ENCODE assay signal across 23 cellular contexts in the genomic region with DNA sequence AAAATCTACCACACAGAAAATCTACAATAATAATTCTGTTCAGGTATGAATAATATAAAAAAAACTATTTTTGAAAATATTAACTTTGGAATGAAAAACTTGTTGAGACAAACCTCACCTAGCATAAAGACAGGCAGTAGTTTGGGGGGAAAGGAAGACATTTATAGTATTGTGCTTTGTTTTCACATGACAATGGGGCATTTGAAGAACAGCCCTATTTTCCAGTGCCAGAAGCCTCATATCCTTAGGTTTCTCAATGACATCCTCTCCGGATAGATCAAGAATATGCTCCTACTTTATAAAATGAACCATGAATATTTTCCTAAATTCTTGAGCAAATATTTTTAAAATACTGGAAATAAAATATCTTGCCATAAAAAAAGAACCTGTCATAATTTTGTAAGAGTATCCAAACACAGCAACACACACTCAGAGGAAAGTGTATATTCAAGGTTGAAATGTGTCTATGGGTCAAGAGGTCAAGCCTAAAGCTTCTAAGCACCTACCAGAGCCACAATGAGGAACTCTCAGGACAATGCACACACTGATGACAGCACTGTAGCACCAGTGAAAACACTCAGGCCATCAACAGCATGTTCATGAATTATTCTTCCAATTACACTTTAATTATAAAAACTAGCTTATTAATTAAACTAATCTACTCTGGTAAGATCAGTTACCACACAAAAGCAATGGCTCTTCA.
DNase-seq lines count a peak whose midpoint lies in the region; ATAC-seq and TF ChIP-seq lines count a peak whose summit lies in the region.
"Had no signal": no experiment of that assay in that cellular context is flagged by ENCODE, and none has a peak within 500 bp of the region (broad histone marks: within the 10 kb centered on the region; RNA-seq: fewer than 3 reads in every experiment).

No MANE protein-coding gene starts in this region.

- H3K27me3 Mint-ChIP-seq in osteocyte (ENCODE audit: unreplicated experiment) (no peaks in the 10 kb centered on the region), WTC11 (ENCODE audit: low read depth) (no peaks in the 10 kb centered on the region)
- H3K27me3 Mint-ChIP-seq: activated CD4-positive, alpha-beta memory T cell treated with anti-CD3 and anti-CD28 coated beads for 36 hours; activated naive CD8-positive, alpha-beta T cell; CD4-positive, alpha-beta memory T cell; progenitor cell of endocrine pancreas had no signal

- BruUV-seq in HCT116 (replicated peaks; lab: Mats Ljungman, UMichigan), result no TSS peak

- H4K20me1 ChIP-seq in HCT116 (ENCODE audit: insufficient read depth), result no peaks in the 10 kb centered on the region

- CTCF ChIA-PET in HCT116 (lab: Charles Lee), result no interaction called here
- CTCF ChIA-PET in WTC11 (lab: Charles Lee), result no interaction called here

- peaks cover 6 to 13% of the 10 kb centered on the region in 2 experiments; a peak in 3 of 4 replicates for H3K4me1 ChIP-seq in HCT116 (ENCODE audit: control insufficient read depth in 1 of 2, insufficient read depth in 2 of 2, low read length in 2 of 2)
- peaks cover 26% of the 10 kb centered on the region for H3K4me1 ChIP-seq in RWPE2 (ENCODE audit: insufficient read depth, poor library complexity, severe bottlenecking)

- POLR2A ChIA-PET in HCT116 (lab: Charles Lee) (no interaction called here), WTC11 (lab: Charles Lee) (no interaction called here)

- H3K4me3 ChIP-seq in HCT116 (replicated peaks in 1 of 2; ENCODE audit: low read depth in 1 of 2, low read length in 2 of 2) (no peak overlapping the region), RWPE2 (ENCODE audit: severe bottlenecking) (no peak overlapping the region)
- H3K4me3 ChIP-seq: neural progenitor cell had no signal

- TF ChIP-seq CTCF in HCT116 (IDR thresholded peaks at IDR 0.05 in 2 of 3, conservative IDR thresholded peaks at IDR 0.05 in 1 of 3; ENCODE audit: borderline replicate concordance in 1 of 3, insufficient read depth in 1 of 3, low read depth in 2 of 3, low read length in 2 of 3) (no peak), RWPE2 (IDR thresholded peaks at IDR 0.05; ENCODE audit: poor library complexity, severe bottlenecking) (no peak), osteocyte (IDR thresholded peaks at IDR 0.05) (no peak), WTC11 (IDR thresholded peaks at IDR 0.05) (no peak)

- no peak for TF ChIP-seq RAD21 in HCT116 (IDR thresholded peaks at IDR 0.05; ENCODE audit: low read depth)

- no peak for TF ChIP-seq POLR2A in HCT116 (IDR thresholded peaks at IDR 0.05; ENCODE audit: borderline replicate concordance, extremely low read depth, insufficient read depth, insufficient read length)

- intact Hi-C loops in HCT116 (cut with micrococcal nuclease), result no loop called here

- H3K27me3 ChIP-seq in HCT116 (ENCODE audit: insufficient read depth, low read length) (no peaks in the 10 kb centered on the region), RWPE2 (ENCODE audit: insufficient read depth, poor library complexity, severe bottlenecking) (no peaks in the 10 kb centered on the region)
- H3K27me3 ChIP-seq: neural progenitor cell had no signal

- RAD21 ChIA-PET in HCT116 (lab: Charles Lee; ENCODE audit: low non-redundant PET in 1 of 2, low total read pairs in 2 of 2, uncharacterized antibody in 2 of 2, unreplicated experiment in 2 of 2), result no interaction called here

- no peaks in the 10 kb centered on the region for H3K36me3 ChIP-seq in HCT116 (ENCODE audit: control insufficient read depth in 1 of 2, insufficient read depth in 2 of 2, low read length in 2 of 2)
- peaks cover 14% of the 10 kb centered on the region for H3K36me3 ChIP-seq in RWPE2 (ENCODE audit: low read depth)

- H2AFZ ChIP-seq in HCT116 (ENCODE audit: low read depth, low read length, poor library complexity, severe bottlenecking), result no peak overlapping the region
- H2AFZ ChIP-seq: neural progenitor cell had no signal

- H3K4me3 Mint-ChIP-seq in osteocyte (ENCODE audit: unreplicated experiment), result no peak overlapping the region
- H3K4me3 Mint-ChIP-seq in WTC11, result no peak overlapping the region
- H3K4me3 Mint-ChIP-seq: activated CD4-positive, alpha-beta memory T cell treated with anti-CD3 and anti-CD28 coated beads for 36 hours; activated naive CD8-positive, alpha-beta T cell; CD4-positive, alpha-beta memory T cell; neural progenitor cell had no signal

- H3K27ac Mint-ChIP-seq in osteocyte (ENCODE audit: unreplicated experiment), result peak overlapping the region; percentile 43
- H3K27ac Mint-ChIP-seq in WTC11, result no peak overlapping the region
- H3K27ac Mint-ChIP-seq: activated CD4-positive, alpha-beta memory T cell treated with anti-CD3 and anti-CD28 coated beads for 36 hours; activated naive CD8-positive, alpha-beta T cell; activated T-helper 2 cell treated with anti-CD3 and anti-CD28 coated beads, Interferon-gamma antibody, Interleukin-2, Interleukin-4, amounts not matched to agents 10 μg/mL and 5 μg/mL and 100 μg/mL, durations not matched to agents 14 hours and 24 hours and 36 hours; CD4-positive, alpha-beta memory T cell; neural progenitor cell; progenitor cell of endocrine pancreas had no signal

- no peak overlapping the region for H3K9ac ChIP-seq in HCT116 (ENCODE audit: low read length)
- H3K9ac ChIP-seq: SK-N-SH had no signal

- no peaks in the 10 kb centered on the region for H3K9me2 ChIP-seq in HCT116 (ENCODE audit: insufficient read depth)
- H3K9me2 ChIP-seq: SK-N-SH had no signal

- no peak for DNase-seq in HCT116 (ENCODE audit: low read depth, low spot score)
- no peak for DNase-seq in RWPE2 (ENCODE audit: low spot score)
- DNase-seq in epithelial cell of prostate (ENCODE audit: low read depth, low spot score), result no peak
- no peak for DNase-seq in osteocyte (ENCODE audit: extremely low spot score, unreplicated experiment)
- DNase-seq in WTC11 (ENCODE audit: low spot score), result no peak
- no peak for DNase-seq in SW480 (ENCODE audit: low spot score)
- DNase-seq in T-helper 9 cell, result no peak
- DNase-seq: activated CD4-positive, alpha-beta memory T cell treated with anti-CD3 and anti-CD28 coated beads for 36 hours; aorta; CD4-positive, alpha-beta memory T cell; GOT3; Kasumi-1; left ventricle myocardium superior; NCI-H1105; NCI-H2029; NCI-H748 treated with DMSO at 0.1 percent for 48 hours; SK-N-SH had no signal

- peaks cover 27% of the 10 kb centered on the region for H3K4me1 Mint-ChIP-seq in osteocyte (ENCODE audit: unreplicated experiment)
- peaks cover 18% of the 10 kb centered on the region for H3K4me1 Mint-ChIP-seq in WTC11

- ATAC-seq in HCT116 (no peak), RWPE2 (ENCODE audit: low read depth) (peak; percentile 6; the same call in 1 of the 3 replicates), WTC11 (no peak), GM19351 (IDR thresholded peaks at IDR 0.05; ENCODE audit: unreplicated experiment) (no peak)
- ATAC-seq: left ventricle myocardium superior had no signal

- no peaks in the 10 kb centered on the region for H3K9me3 Mint-ChIP-seq in osteocyte (ENCODE audit: unreplicated experiment)
- H3K9me3 Mint-ChIP-seq in WTC11, result peaks cover 25% of the 10 kb centered on the region

- H3K36me3 Mint-ChIP-seq in osteocyte (ENCODE audit: unreplicated experiment) (peaks cover 19% of the 10 kb centered on the region), WTC11 (peaks cover 27% of the 10 kb centered on the region)

- H3K4me2 ChIP-seq in HCT116 (ENCODE audit: low read length), result peak overlapping the region; percentile 0; the same call in 1 of the 2 replicates
- H3K4me2 ChIP-seq: neural progenitor cell had no signal

- H3K27ac ChIP-seq in HCT116 (ENCODE audit: low read depth, low read length) (no peak overlapping the region), RWPE2 (ENCODE audit: poor library complexity, severe bottlenecking) (peak overlapping the region; percentile 89), epithelial cell of prostate (peak overlapping the region; percentile 78)
- H3K27ac ChIP-seq: neural progenitor cell, RWPE1 had no signal

- no peaks in the 10 kb centered on the region for H3K9me3 ChIP-seq in HCT116 (ENCODE audit: control insufficient read depth in 1 of 2, insufficient read depth in 1 of 2, low read depth in 1 of 2, low read length in 2 of 2)
- H3K9me3 ChIP-seq in RWPE2 (ENCODE audit: severe bottlenecking), result no peaks in the 10 kb centered on the region
- H3K9me3 ChIP-seq: SK-N-SH had no signal

- peaks cover 31% of the 10 kb centered on the region for H3K79me2 ChIP-seq in HCT116 (ENCODE audit: insufficient read depth, low read length)

TF ChIP-seq in HCT116, 20 proteins besides CTCF, POLR2A, EP300 and RAD21 (continues in another document):
- TF ChIP-seq CBX3 (IDR thresholded peaks at IDR 0.05; ENCODE audit: low read depth), result no peak

TF ChIP-seq in WTC11, 78 proteins besides CTCF, POLR2A, EP300 and RAD21 (continues in another document):
- no peak for TF ChIP-seq GRHL2 (CRISPR knock-in tag; IDR thresholded peaks at IDR 0.05; ENCODE audit: insufficient replicate concordance, severe bottlenecking)
- TF ChIP-seq ZNF396 (CRISPR knock-in tag; IDR thresholded peaks at IDR 0.05; ENCODE audit: borderline replicate concordance), result no peak
- TF ChIP-seq, protein P1, sequence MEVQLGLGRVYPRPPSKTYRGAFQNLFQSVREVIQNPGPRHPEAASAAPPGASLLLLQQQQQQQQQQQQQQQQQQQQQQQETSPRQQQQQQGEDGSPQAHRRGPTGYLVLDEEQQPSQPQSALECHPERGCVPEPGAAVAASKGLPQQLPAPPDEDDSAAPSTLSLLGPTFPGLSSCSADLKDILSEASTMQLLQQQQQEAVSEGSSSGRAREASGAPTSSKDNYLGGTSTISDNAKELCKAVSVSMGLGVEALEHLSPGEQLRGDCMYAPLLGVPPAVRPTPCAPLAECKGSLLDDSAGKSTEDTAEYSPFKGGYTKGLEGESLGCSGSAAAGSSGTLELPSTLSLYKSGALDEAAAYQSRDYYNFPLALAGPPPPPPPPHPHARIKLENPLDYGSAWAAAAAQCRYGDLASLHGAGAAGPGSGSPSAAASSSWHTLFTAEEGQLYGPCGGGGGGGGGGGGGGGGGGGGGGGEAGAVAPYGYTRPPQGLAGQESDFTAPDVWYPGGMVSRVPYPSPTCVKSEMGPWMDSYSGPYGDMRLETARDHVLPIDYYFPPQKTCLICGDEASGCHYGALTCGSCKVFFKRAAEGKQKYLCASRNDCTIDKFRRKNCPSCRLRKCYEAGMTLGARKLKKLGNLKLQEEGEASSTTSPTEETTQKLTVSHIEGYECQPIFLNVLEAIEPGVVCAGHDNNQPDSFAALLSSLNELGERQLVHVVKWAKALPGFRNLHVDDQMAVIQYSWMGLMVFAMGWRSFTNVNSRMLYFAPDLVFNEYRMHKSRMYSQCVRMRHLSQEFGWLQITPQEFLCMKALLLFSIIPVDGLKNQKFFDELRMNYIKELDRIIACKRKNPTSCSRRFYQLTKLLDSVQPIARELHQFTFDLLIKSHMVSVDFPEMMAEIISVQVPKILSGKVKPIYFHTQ (CRISPR knock-in tag; IDR thresholded peaks at IDR 0.05), result no peak
